8 cellular contexts compared by ENCODE assay signal in genomic region chr11:695606-696381, GRCh38. TPM values are rescaled to one million over a fixed set of nuclear protein-coding genes. Genes with fewer than 3 reads are reported as not detected.
A peak's percentile ranks its signal among the peaks of the same experiment; 100 is the strongest.
DNase-seq lines count a peak whose midpoint lies in the region; ATAC-seq, FAIRE-seq and TF ChIP-seq lines count a peak whose summit lies in the region.

TMEM80 (plus strand) TSS chr11:695816; CDS start chr11:695828, 12 bp downstream.

- peaks cover 39% of the 10 kb centered on the region for H3K4me1 ChIP-seq in CD4-positive, CD25-positive, alpha-beta regulatory T cell (ENCODE audit: control insufficient read depth, insufficient read depth, low read length, poor library complexity, severe bottlenecking)
- H3K4me1 ChIP-seq in H1 (replicated peaks in 1 of 4; ENCODE audit: control insufficient read depth in 3 of 4, insufficient read depth in 4 of 4, low read length in 3 of 4) (peaks cover 0 to 28% (median 11%) of the 10 kb centered on the region in 4 experiments; a peak in 6 of 7 replicates), mesenchymal stem cell (ENCODE audit: control insufficient read depth, insufficient read depth, low read depth, low read length) (peaks cover 55% of the 10 kb centered on the region)

- H4K91ac ChIP-seq in H1 (replicated peaks; ENCODE audit: insufficient read length, low read length), result peak within 1 kb of the TSS; percentile 99
- peak within 1 kb of the TSS; percentile 98 for H4K91ac ChIP-seq in mesenchymal stem cell (ENCODE audit: low read length)

- peak within 1 kb of the TSS; percentile 99 for H4K5ac ChIP-seq in H1 (ENCODE audit: insufficient read length, low read depth, low read length)

- peak within 1 kb of the TSS; percentile 99 for H4K8ac ChIP-seq in H1 (ENCODE audit: extremely low read depth, insufficient read depth, low read length)
- peak within 1 kb of the TSS; percentile 98 for H4K8ac ChIP-seq in mesenchymal stem cell (ENCODE audit: low read length)

- TF ChIP-seq CTCF in H1 (IDR thresholded peaks at IDR 0.05; ENCODE audit: control extremely low read depth in 1 of 3, insufficient read depth in 1 of 3, low read depth in 1 of 3, low read length in 3 of 3), result 0 out of 4 replicates have a peak, but pooled peaks of 1 of the 3 experiments have one; percentile 0

- H3K4me3 Mint-ChIP-seq in CD4-positive, CD25-positive, alpha-beta regulatory T cell, result peak within 1 kb of the TSS; percentile 90 to 97 (median 94)

- peak; percentile 70 to 71 for ATAC-seq in CD4-positive, CD25-positive, alpha-beta regulatory T cell (ENCODE audit: low read depth in 2 of 2)
- ATAC-seq in GM19467 (IDR thresholded peaks at IDR 0.05; ENCODE audit: unreplicated experiment), result peak; percentile 62

- H3K18ac ChIP-seq in H1 (ENCODE audit: extremely low read depth, low read length), result peak within 1 kb of the TSS; percentile 100
- H3K18ac ChIP-seq in mesenchymal stem cell (ENCODE audit: low read depth in 1 of 2, low read length in 2 of 2), result peak within 1 kb of the TSS; percentile 99 to 100

- H3K9me3 Mint-ChIP-seq in CD4-positive, CD25-positive, alpha-beta regulatory T cell, result no peaks in the 10 kb centered on the region

- H3K79me2 ChIP-seq in H1 (ENCODE audit: control insufficient read depth in 1 of 2, insufficient read depth in 2 of 2, low read length in 2 of 2), result peaks cover 5 to 33% of the 10 kb centered on the region in 2 experiments; a peak in 3 of 4 replicates

- no peak for FAIRE-seq in H1 (lab: Jason Lieb, UNC)

- peak within 1 kb of the TSS; percentile 77 for H3K4me3 ChIP-seq in CD4-positive, CD25-positive, alpha-beta regulatory T cell (ENCODE audit: low read depth, low read length)
- H3K4me3 ChIP-seq in H1 (ENCODE audit: extremely low read depth in 1 of 4, insufficient read depth in 2 of 4, low read depth in 3 of 4, low read length in 4 of 4), result peak within 1 kb of the TSS; percentile 62 to 92 (median 77)
- H3K4me3 ChIP-seq in mesenchymal stem cell (ENCODE audit: insufficient read depth in 1 of 2, low read depth in 1 of 2, low read length in 2 of 2), result peak within 1 kb of the TSS; percentile 79 to 97

- peak; percentile 96 to 99 (median 99) for DNase-seq in CD4-positive, CD25-positive, alpha-beta regulatory T cell
- DNase-seq in HS-5 (ENCODE audit: low read depth) (peak; percentile 88), H1 (ENCODE audit: low read depth in 1 of 2, low spot score in 2 of 2) (peak; percentile 91 to 99), mesenchymal stem cell (peak; percentile 98)
- DNase-seq in NK-92 treated with Interleukin-12 subunit alpha and Interleukin-12 subunit beta, amount 100 ng/mL, for 24 hours (lab: John Stamatoyannopoulos, UW), result peak; percentile 99
- DNase-seq in activated CD8-positive, alpha-beta memory T cell treated with anti-CD3 and anti-CD28 coated beads for 48 hours (ENCODE audit: low read depth in 2 of 3, low spot score in 2 of 3), result peak; percentile 96 to 98 (median 97)
- DNase-seq in stimulated activated CD8-positive, alpha-beta memory T cell treated with anti-CD3 and anti-CD28 coated beads, Interleukin-12 subunit alpha, Interleukin-12 subunit beta, amount 100 ng/mL, for 4 hours (ENCODE audit: low read depth), result peak; percentile 91

- no peaks in the 10 kb centered on the region for H3K27me3 ChIP-seq in CD4-positive, CD25-positive, alpha-beta regulatory T cell (ENCODE audit: control insufficient read depth, insufficient read depth, low read length)
- H3K27me3 ChIP-seq in H1 (replicated peaks in 1 of 4; ENCODE audit: control insufficient read depth in 3 of 4, extremely low read depth in 1 of 4, insufficient read depth in 3 of 4, low read length in 3 of 4) (no peaks in the 10 kb centered on the region), mesenchymal stem cell (ENCODE audit: control insufficient read depth in 1 of 2, insufficient read depth in 1 of 2, low read length in 2 of 2) (no peaks in the 10 kb centered on the region)

- WGBS in H1 (ENCODE audit: extremely low coverage in 1 of 2, insufficient coverage in 1 of 2, insufficient read length in 1 of 2, insufficient replicate concordance in 2 of 2, low coverage in 1 of 2, low lambda C conversion rate in 2 of 2, missing lambda C conversion rate in 1 of 2), 2 experiments, result 2% methylated on average over 70 of the region's 98 CpGs; no CpG with 5 or more reads in 1 of the 2 experiments
- 1% methylated on average over 87 of the region's 98 CpGs for WGBS in mesenchymal stem cell

- H2BK12ac ChIP-seq in H1 (ENCODE audit: low read depth, low read length), result peak within 1 kb of the TSS; percentile 92; the same call in 1 of the 2 replicates
- peak within 1 kb of the TSS in 1 of 2 experiments; percentile 81 for H2BK12ac ChIP-seq in mesenchymal stem cell (ENCODE audit: low read length in 2 of 2)

- TF ChIP-seq EP300 in H1 (IDR thresholded peaks at IDR 0.05; ENCODE audit: borderline replicate concordance in 1 of 2, low read depth in 2 of 2, low read length in 2 of 2), result no peak

- H3K9me3 ChIP-seq in CD4-positive, CD25-positive, alpha-beta regulatory T cell (ENCODE audit: control insufficient read depth in 2 of 2, low read length in 2 of 2), result no peaks in the 10 kb centered on the region
- H3K9me3 ChIP-seq in H1 (ENCODE audit: insufficient read depth in 2 of 2, low read depth in 1 of 2, low read length in 1 of 2) (peaks cover 0 to 2% of the 10 kb centered on the region in 2 experiments; a peak in 1 of 4 replicates), mesenchymal stem cell (ENCODE audit: control insufficient read depth, low read length) (no peaks in the 10 kb centered on the region)

- peak within 1 kb of the TSS; percentile 94 to 98 (median 98) for H3K9ac ChIP-seq in H1 (replicated peaks in 1 of 4; ENCODE audit: extremely low read depth in 1 of 4, low read depth in 3 of 4, low read length in 3 of 4)
- H3K9ac ChIP-seq in mesenchymal stem cell (ENCODE audit: low read length), result peak within 1 kb of the TSS; percentile 99

- H3K14ac ChIP-seq in H1 (ENCODE audit: insufficient read length), result no peak within 1 kb of the TSS
- peak within 1 kb of the TSS; percentile 49 to 99 for H3K14ac ChIP-seq in mesenchymal stem cell (ENCODE audit: low read length in 2 of 2)

- H3K27ac Mint-ChIP-seq in CD4-positive, CD25-positive, alpha-beta regulatory T cell, result peak within 1 kb of the TSS; percentile 79 to 93 (median 92)

- no peak for TF ChIP-seq RAD21 in H1 (IDR thresholded peaks at IDR 0.05 in 1 of 2, conservative IDR thresholded peaks at IDR 0.05 in 1 of 2; ENCODE audit: low read depth in 2 of 2, low read length in 2 of 2)

- H2AK5ac ChIP-seq in H1 (ENCODE audit: low read depth, low read length) (peak within 1 kb of the TSS; percentile 34; the same call in 1 of the 2 replicates), mesenchymal stem cell (ENCODE audit: low read length, severe bottlenecking) (peak within 1 kb of the TSS; percentile 35)

- POLR2A ChIA-PET in H1 (lab: Charles Lee; ENCODE audit: partially characterized antibody), result interaction anchor here (1.0 to 3.2 kb wide), 12 partner anchors 8 to 124 kb away, joined by 3 to 16 read pairs (median 8); partner anchors contain the start of genes PNPLA2 and TALDO1

- peak in 1 of 2 experiments; percentile 59; a peak in 1 of 3 replicates for TF ChIP-seq POLR2A in H1 (IDR thresholded peaks at IDR 0.05; ENCODE audit: control extremely low read depth in 1 of 2, low read depth in 2 of 2, low read length in 2 of 2)

- H3K36me3 Mint-ChIP-seq in CD4-positive, CD25-positive, alpha-beta regulatory T cell, result peaks cover 4% of the 10 kb centered on the region

- no peak within 1 kb of the TSS; the same call in 1 of the 2 replicates for H2BK15ac ChIP-seq in H1 (ENCODE audit: low read length)
- H2BK15ac ChIP-seq in mesenchymal stem cell (ENCODE audit: low read depth, poor library complexity, severe bottlenecking), result peak within 1 kb of the TSS; percentile 100

- H3K4me1 Mint-ChIP-seq in CD4-positive, CD25-positive, alpha-beta regulatory T cell, result peaks cover 12 to 50% (median 29%) of the 10 kb centered on the region in 4 donors

- peak within 1 kb of the TSS; percentile 99 for H2BK5ac ChIP-seq in H1 (ENCODE audit: low read depth, low read length)
- peak within 1 kb of the TSS; percentile 100 for H2BK5ac ChIP-seq in mesenchymal stem cell (ENCODE audit: low read depth, low read length, poor library complexity, severe bottlenecking)

- CTCF ChIA-PET in H1 (lab: Charles Lee; ENCODE audit: partially characterized antibody), result interaction anchor here (0.7 to 4.9 kb wide), 13 partner anchors 8 to 70 kb away, joined by 3 to 37 read pairs (median 5); partner anchors contain the start of gene EPS8L2

- H3K36me3 ChIP-seq in CD4-positive, CD25-positive, alpha-beta regulatory T cell (ENCODE audit: control insufficient read depth, insufficient read depth, low read length), result no peaks in the 10 kb centered on the region
- H3K36me3 ChIP-seq in H1 (ENCODE audit: control insufficient read depth in 2 of 4, insufficient read depth in 4 of 4, low read length in 3 of 4) (peaks cover 0 to 3% (median 0%) of the 10 kb centered on the region in 4 experiments; a peak in 1 of 8 replicates), mesenchymal stem cell (ENCODE audit: control insufficient read depth in 1 of 2, insufficient read depth in 2 of 2, low read depth in 1 of 2, low read length in 2 of 2) (peaks cover 15 to 19% of the 10 kb centered on the region in 2 experiments)

- H3K27ac ChIP-seq in CD4-positive, CD25-positive, alpha-beta regulatory T cell (ENCODE audit: insufficient read depth, low read length, poor library complexity, severe bottlenecking), result peak within 1 kb of the TSS; percentile 98
- H3K27ac ChIP-seq in H1 (ENCODE audit: low read depth, low read length) (peak within 1 kb of the TSS; percentile 97), mesenchymal stem cell (ENCODE audit: low read length, poor library complexity, severe bottlenecking) (peak within 1 kb of the TSS; percentile 99)

- H2AFZ ChIP-seq in H1 (ENCODE audit: low read length) (no peak within 1 kb of the TSS; the same call in 1 of the 2 replicates), mesenchymal stem cell (ENCODE audit: low read depth, low read length) (peak within 1 kb of the TSS; percentile 84)

- H3K27me3 Mint-ChIP-seq in CD4-positive, CD25-positive, alpha-beta regulatory T cell, result no peaks in the 10 kb centered on the region

- peak within 1 kb of the TSS; percentile 18 for H2BK120ac ChIP-seq in H1 (replicated peaks; ENCODE audit: low read depth, low read length)
- H2BK120ac ChIP-seq in mesenchymal stem cell (ENCODE audit: low read depth, low read length), result peak within 1 kb of the TSS; percentile 98

- H3K4me2 ChIP-seq in H1 (ENCODE audit: insufficient read depth in 1 of 2, low read depth in 2 of 2, low read length in 2 of 2) (peak within 1 kb of the TSS; percentile 33 to 65), mesenchymal stem cell (ENCODE audit: low read length, poor library complexity, severe bottlenecking) (peak within 1 kb of the TSS; percentile 78)

- no peak within 1 kb of the TSS for H3K23ac ChIP-seq in H1 (ENCODE audit: insufficient read length)
- H3K23ac ChIP-seq in mesenchymal stem cell (ENCODE audit: low read length in 2 of 2), result peak within 1 kb of the TSS; percentile 64 to 99

- H3K79me1 ChIP-seq in H1 (ENCODE audit: low read depth, low read length), result peaks cover 7% of the 10 kb centered on the region; the same call in 1 of the 2 replicates
- peaks cover 8% of the 10 kb centered on the region for H3K79me1 ChIP-seq in mesenchymal stem cell (replicated peaks; ENCODE audit: low read length, poor library complexity, severe bottlenecking)

- H4K20me1 ChIP-seq in H1 (replicated peaks in 1 of 2; ENCODE audit: control insufficient read depth in 1 of 2, insufficient read depth in 2 of 2, low read length in 2 of 2), result peaks cover 9 to 10% of the 10 kb centered on the region in 2 experiments

- peaks cover 7% of the 10 kb centered on the region; the same call in 1 of the 2 replicates for H3K23me2 ChIP-seq in H1 (ENCODE audit: low read depth, low read length)

- H3K56ac ChIP-seq in H1 (replicated peaks; ENCODE audit: insufficient read length, low read depth, low read length), result peak within 1 kb of the TSS; percentile 98

- peak within 1 kb of the TSS; percentile 98 for H3K4ac ChIP-seq in H1 (replicated peaks; ENCODE audit: insufficient read length, low read depth, low read length)
- peak within 1 kb of the TSS; percentile 97 to 99 for H3K4ac ChIP-seq in mesenchymal stem cell (ENCODE audit: low read depth in 1 of 2, low read length in 2 of 2)

- no peak within 1 kb of the TSS for H2BK20ac ChIP-seq in H1 (ENCODE audit: low read length)

RNA-seq across cellular contexts. Expression of gene TMEM80, which starts in this region (rescaled TPM):
- 26.3 TPM for total RNA-seq in CD4-positive, CD25-positive, alpha-beta regulatory T cell
- 10 to 100 TPM; 24.5 to 35.0 (median 27.0) TPM for polyA plus RNA-seq in CD4-positive, CD25-positive, alpha-beta regulatory T cell
- 7.3 and 8.0 TPM in 2 replicates for total RNA-seq in H1 (2021; fragmentation: NEBNext Ultra II Directional; extraction: Animal tissue kit (Norgen Biotek cat#: 25700))
- 16.3 and 21.4 TPM in 2 replicates for polyA plus RNA-seq in H1 (2011; rRNA removed)
- polyA plus RNA-seq in H1 (2011; cell fraction: cytosol; rRNA removed), result 24.0 TPM
- polyA plus RNA-seq in H1 (2011; cell fraction: nucleus; rRNA removed), result 32.5 TPM
- polyA plus RNA-seq in H1 (2012, experiment 1 of 2), result 12.5 to 17.4 TPM (median 13.9 TPM) in 4 replicates
- 12.3 TPM for polyA plus RNA-seq in H1 (2012, experiment 2 of 2)
- 12.2 TPM for polyA plus RNA-seq in H1 (2013, experiment 1 of 2)
- 11.8 TPM for polyA plus RNA-seq in H1 (2013, experiment 2 of 2)
- polyA minus RNA-seq in H1 (2011; rRNA and poly(A)+ RNA removed), result 5.8 and 7.8 TPM in 2 replicates
- 3.7 TPM for polyA minus RNA-seq in H1 (2011; cell fraction: cytosol; rRNA and poly(A)+ RNA removed)
- polyA minus RNA-seq in H1 (2011; cell fraction: nucleus; rRNA and poly(A)+ RNA removed), result 10.1 TPM
- polyA plus RNA-seq in mesenchymal stem cell (2013, experiment 1 of 2), result 13.4 TPM
- polyA plus RNA-seq in mesenchymal stem cell (2013, experiment 2 of 2), result 15.6 TPM

Comparison
In these comparisons a context has a peak if more than half of its experiments do, and no peak if none do; other contexts are left out.
1. Peak in every context shown above with its lines: DNase-seq, ATAC-seq, H3K4me3 ChIP-seq and H3K27ac ChIP-seq.